In the genomic region with DNA sequence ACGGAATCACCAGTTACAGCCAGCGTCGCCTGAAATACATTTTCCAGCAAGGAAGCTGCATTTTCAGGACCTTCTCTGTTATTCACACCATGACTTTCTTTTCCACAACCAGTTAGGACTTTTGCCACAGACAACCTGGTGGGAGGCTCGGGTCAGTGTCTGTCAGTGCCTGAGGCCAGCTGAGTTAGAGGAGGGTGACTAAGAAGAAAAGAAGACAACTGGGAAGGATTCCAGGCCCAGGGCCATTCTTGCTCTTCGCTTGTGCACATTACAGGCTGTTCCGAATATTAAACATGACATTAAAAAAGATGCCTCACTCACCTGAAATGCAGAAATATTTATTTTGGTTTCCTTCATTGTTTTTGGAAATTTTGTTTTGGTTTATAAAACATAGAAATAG, we compare ENCODE assay signal across 15 cellular contexts. TPM values are rescaled to one million over a fixed set of nuclear protein-coding genes. Genes with fewer than 3 reads are reported as not detected.
DNase-seq lines count a peak whose midpoint lies in the region; ATAC-seq and TF ChIP-seq lines count a peak whose summit lies in the region.
"Had no signal": no experiment of that assay in that cellular context is flagged by ENCODE, and none has a peak within 500 bp of the region (broad histone marks: within the 10 kb centered on the region; RNA-seq: fewer than 3 reads in every experiment).

No MANE protein-coding gene starts in this region.

- H3K4me3 ChIP-seq in PC-9 (no peak overlapping the region), hepatocyte (no peak overlapping the region), Karpas-422 (ENCODE audit: low read length) (no peak overlapping the region), aorta (ENCODE audit: low read length in 2 of 2) (no peak overlapping the region)
- H3K4me3 ChIP-seq: suprapubic skin had no signal

- no peaks in the 10 kb centered on the region for H3K9me3 ChIP-seq in PC-9 (ENCODE audit: insufficient read depth, low read depth)
- H3K9me3 ChIP-seq in hepatocyte (ENCODE audit: low read depth): no peaks in the 10 kb centered on the region
- H3K9me3 ChIP-seq in Karpas-422 (ENCODE audit: low read length): no peaks in the 10 kb centered on the region
- H3K9me3 ChIP-seq in aorta (ENCODE audit: control insufficient read depth, low read length): no peaks in the 10 kb centered on the region
- H3K9me3 ChIP-seq: suprapubic skin had no signal

- H3K4me2 ChIP-seq in PC-9 (no peak overlapping the region), hepatocyte (no peak overlapping the region), Karpas-422 (ENCODE audit: low read depth, low read length, poor library complexity, severe bottlenecking) (no peak overlapping the region)

- peaks cover 12% of the 10 kb centered on the region for H3K4me1 ChIP-seq in PC-9 (replicated peaks; ENCODE audit: insufficient read depth)
- H3K4me1 ChIP-seq in hepatocyte (ENCODE audit: insufficient read depth): peaks cover 11% of the 10 kb centered on the region
- no peaks in the 10 kb centered on the region for H3K4me1 ChIP-seq in Karpas-422 (ENCODE audit: low read length)
- no peaks in the 10 kb centered on the region for H3K4me1 ChIP-seq in aorta (ENCODE audit: control insufficient read depth in 1 of 2, insufficient read depth in 2 of 2, low read length in 2 of 2)

- POLR2A ChIA-PET in PC-9 (lab: Charles Lee; ENCODE audit: unreplicated experiment): interaction anchor here (0.6 kb wide), 2 partner anchors 18 to 38 kb away, joined by 3 to 5 read pairs; no protein-coding TSS in a partner anchor

- no TSS peak for BruUV-seq in PC-9 (replicated peaks; lab: Mats Ljungman, UMichigan)

- H3K79me2 ChIP-seq in PC-9 (ENCODE audit: low read depth) (no peaks in the 10 kb centered on the region), hepatocyte (no peaks in the 10 kb centered on the region), Karpas-422 (ENCODE audit: low read length) (no peaks in the 10 kb centered on the region)

- H3K27me3 ChIP-seq in PC-9 (ENCODE audit: insufficient read depth, low read depth) (no peaks in the 10 kb centered on the region), hepatocyte (no peaks in the 10 kb centered on the region), Karpas-422 (ENCODE audit: low read length) (no peaks in the 10 kb centered on the region), aorta (ENCODE audit: control insufficient read depth in 1 of 2, insufficient read depth in 2 of 2, low read length in 1 of 2) (no peaks in the 10 kb centered on the region)
- H3K27me3 ChIP-seq: suprapubic skin had no signal

- no peak overlapping the region for H2AFZ ChIP-seq in PC-9
- H2AFZ ChIP-seq in hepatocyte: no peak overlapping the region
- no peak overlapping the region for H2AFZ ChIP-seq in Karpas-422 (ENCODE audit: low read length)

- no peak overlapping the region for H3K9ac ChIP-seq in Karpas-422 (ENCODE audit: low read length)

- no peak for ATAC-seq in aorta (ENCODE audit: low FRiP score)
- ATAC-seq: natural killer cell treated with Interleukin-12 subunit alpha and Interleukin-12 subunit beta and Interleukin-15 and Interleukin-18, amount 100 ng/mL, for 72 hours; Panc1 had no signal

- H4K20me1 ChIP-seq in PC-9 (ENCODE audit: insufficient read depth) (no peaks in the 10 kb centered on the region), hepatocyte (ENCODE audit: insufficient read depth, poor library complexity, severe bottlenecking) (no peaks in the 10 kb centered on the region), Karpas-422 (ENCODE audit: insufficient read depth, low read depth, low read length) (no peaks in the 10 kb centered on the region)

- no peaks in the 10 kb centered on the region for H3K36me3 ChIP-seq in PC-9 (ENCODE audit: low read depth)
- peaks cover 3% of the 10 kb centered on the region for H3K36me3 ChIP-seq in hepatocyte (replicated peaks; ENCODE audit: insufficient read depth, low read depth)
- no peaks in the 10 kb centered on the region for H3K36me3 ChIP-seq in Karpas-422 (ENCODE audit: insufficient read depth, low read length)
- peaks cover 8% of the 10 kb centered on the region in 2 donors for H3K36me3 ChIP-seq in aorta (ENCODE audit: control insufficient read depth in 1 of 2, insufficient read depth in 2 of 2, low read length in 1 of 2)

- DNase-seq in PC-9: peak in 1 of 2 experiments; percentile 42
- peak; percentile 56 for DNase-seq in dedifferentiated amniotic fluid mesenchymal stem cell (ENCODE audit: extremely low spot score)
- DNase-seq in hepatocyte (ENCODE audit: low spot score): no peak
- no peak for DNase-seq in GDM1 (lab: John Stamatoyannopoulos, UW)
- DNase-seq in NCI-H2227 treated with DMSO at 0.1 percent for 48 hours (lab: John Stamatoyannopoulos, UW): no peak
- DNase-seq in Karpas-422: no peak
- DNase-seq in aorta: no peak
- DNase-seq: activated CD4-positive, alpha-beta memory T cell treated with anti-CD3 and anti-CD28 coated beads for 36 hours; caudate nucleus; left cardiac atrium; NCI-H1417 treated with DMSO at 0.1 percent for 48 hours; NCI-H510A had no signal

- WGBS in hepatocyte (ENCODE audit: low lambda C conversion rate, missing lambda C conversion rate): 72% methylated on average over 6 of the region's 6 CpGs
- 86 to 92% methylated on average over 6 of the region's 6 CpGs for WGBS in aorta, 2 donors

- intact Hi-C loops in PC-9 (cut with micrococcal nuclease; ENCODE audit: unreplicated experiment) (no loop called here), aorta (cut with DNase I) (no loop called here)

- H3K9me2 ChIP-seq in PC-9 (ENCODE audit: insufficient read depth): no peaks in the 10 kb centered on the region
- H3K9me2 ChIP-seq in hepatocyte (replicated peaks; ENCODE audit: insufficient read depth): no peaks in the 10 kb centered on the region
- no peaks in the 10 kb centered on the region for H3K9me2 ChIP-seq in Karpas-422 (replicated peaks; ENCODE audit: insufficient read depth, low read length)

- CTCF ChIA-PET in PC-9 (lab: Charles Lee): no interaction called here

- peaks cover 8% of the 10 kb centered on the region; the same call in 1 of the 2 replicates for H3F3A ChIP-seq in PC-9 (ENCODE audit: insufficient read depth, low read depth)

- TF ChIP-seq CTCF in PC-9 (conservative IDR thresholded peaks at IDR 0.05) (no peak), hepatocyte (IDR thresholded peaks at IDR 0.05; ENCODE audit: poor library complexity) (no peak)

- H3K27ac ChIP-seq in PC-9 (peak overlapping the region; percentile 29; the same call in 1 of the 2 replicates), hepatocyte (peak overlapping the region; percentile 68), Karpas-422 (ENCODE audit: low read length) (no peak overlapping the region), aorta (ENCODE audit: low read depth in 1 of 2, low read length in 2 of 2) (no peak overlapping the region)
- H3K27ac ChIP-seq: suprapubic skin had no signal

RNA-seq across cellular contexts. Expression of a gene that starts 21.4 kb away (rescaled TPM):
- total RNA-seq in PC-9 (2021) (25.5 and 47.7 TPM in 2 replicates), hepatocyte (10.0 and 10.2 TPM in 2 replicates), aorta (1 to 10 TPM; 1.1 to 3.1 TPM)
- polyA plus RNA-seq in hepatocyte (6.1 and 7.8 TPM in 2 replicates), aorta (1 to 10 TPM; 1.2 to 2.5 TPM)
- total RNA-seq in Karpas-422 (2014; rRNA removed; shearing (Covaris generic); ENCODE audit: low replicate concordance): 18.5 and 31.3 TPM in 2 replicates

Comparison
In these comparisons a context has a peak if more than half of its experiments do, and no peak if none do; other contexts are left out.
1. H3K27ac ChIP-seq: peak in PC-9 (single experiment) and hepatocyte (single experiment); none in Karpas-422 (single experiment) and aorta (0 of 2).